25 cellular contexts compared by ENCODE assay signal in the genomic region with DNA sequence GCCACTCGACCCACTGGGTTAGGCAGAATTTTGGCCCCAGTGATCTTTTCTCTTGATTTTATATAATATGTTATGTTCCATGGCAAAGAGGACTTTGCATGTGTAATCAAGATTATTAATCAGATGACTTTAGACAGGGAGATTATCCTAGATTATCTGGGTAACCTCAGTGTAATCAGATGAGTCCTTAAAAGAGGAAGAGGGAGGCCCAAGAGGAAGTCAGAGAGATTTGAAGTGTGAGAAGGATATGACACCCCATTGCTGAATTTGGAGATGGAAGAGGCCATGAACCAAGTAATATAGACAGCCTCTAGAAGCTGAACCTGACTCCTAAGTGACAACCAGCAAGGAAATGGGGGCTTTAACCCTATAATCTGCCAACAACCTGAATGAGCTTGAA.
"Had no signal": no experiment of that assay in that cellular context is flagged by ENCODE, and none has a peak within 500 bp of the region (broad histone marks: within the 10 kb centered on the region; RNA-seq: fewer than 3 reads in every experiment).

No MANE protein-coding gene starts in this region.

- H3K4me1 Mint-ChIP-seq: mesothelial cell of epicardium; naive B cell; nephron; stimulated activated naive B cell treated with anti-CD40 and anti-IgM and Interleukin-4, amounts not matched to agents 10 μg/mL and 1 μg/mL and 100 μg/mL, for 72 hours had no signal

- H3K4me3 ChIP-seq: gastrocnemius medialis, mucosa of descending colon, neural progenitor cell, right lobe of liver, thoracic aorta, tibial nerve, upper lobe of left lung had no signal

- H3K27me3 ChIP-seq: right lobe of liver, upper lobe of left lung had no signal

- H3K36me3 ChIP-seq: gastrocnemius medialis, neural progenitor cell, right lobe of liver, thoracic aorta, tibial nerve, upper lobe of left lung had no signal

- H3K4me1 ChIP-seq: gastrocnemius medialis, parathyroid adenoma, right lobe of liver, tibial nerve, upper lobe of left lung had no signal

- H3K36me3 Mint-ChIP-seq: mesothelial cell of epicardium; naive B cell; neural progenitor cell; stimulated activated naive B cell treated with anti-CD40 and anti-IgM and Interleukin-4, amounts not matched to agents 10 μg/mL and 1 μg/mL and 100 μg/mL, for 72 hours had no signal

- H3K79me2 ChIP-seq: parathyroid adenoma had no signal

- H2AFZ ChIP-seq: neural progenitor cell, parathyroid adenoma had no signal

- H3K27ac ChIP-seq: epithelial cell of prostate, gastrocnemius medialis, neural progenitor cell, parathyroid adenoma, right lobe of liver, thoracic aorta, tibial nerve, upper lobe of left lung had no signal

- H3K4me3 Mint-ChIP-seq: dendritic cell treated with granulocyte-macrophage colony-stimulating factor and Interleukin-4, amounts not matched to agents 40 ng/mL and 50 ng/mL, for 4 days; endodermal cell; mesothelial cell of epicardium; naive B cell; nephron; neural progenitor cell; stimulated activated naive B cell treated with anti-CD40 and anti-IgM and Interleukin-4, amounts not matched to agents 10 μg/mL and 1 μg/mL and 100 μg/mL, for 72 hours; stimulated activated naive CD8-positive, alpha-beta T cell treated with anti-CD3 and anti-CD28 coated beads, Interleukin-15, Interleukin-2, amounts not matched to agents 100 ng/mL and 50 ng/mL, for 24 hours had no signal

- H3K9me3 ChIP-seq: gastrocnemius medialis, mucosa of descending colon, right lobe of liver, thoracic aorta, tibial nerve, upper lobe of left lung had no signal

- H3K9me3 Mint-ChIP-seq: dendritic cell treated with granulocyte-macrophage colony-stimulating factor and Interleukin-4, amounts not matched to agents 40 ng/mL and 50 ng/mL, for 4 days; endodermal cell; mesothelial cell of epicardium; nephron; neural progenitor cell; stimulated activated naive B cell treated with anti-CD40 and anti-IgM and Interleukin-4, amounts not matched to agents 10 μg/mL and 1 μg/mL and 100 μg/mL, for 72 hours; stimulated activated naive CD8-positive, alpha-beta T cell treated with anti-CD3 and anti-CD28 coated beads, Interleukin-15, Interleukin-2, amounts not matched to agents 100 ng/mL and 50 ng/mL, for 24 hours had no signal

- H3K27ac Mint-ChIP-seq: dendritic cell treated with granulocyte-macrophage colony-stimulating factor and Interleukin-4, amounts not matched to agents 40 ng/mL and 50 ng/mL, for 4 days; endodermal cell; mesothelial cell of epicardium; naive B cell; nephron; neural progenitor cell; progenitor cell of endocrine pancreas; stimulated activated naive B cell treated with anti-CD40 and anti-IgM and Interleukin-4, amounts not matched to agents 10 μg/mL and 1 μg/mL and 100 μg/mL, for 72 hours; stimulated activated naive CD8-positive, alpha-beta T cell treated with anti-CD3 and anti-CD28 coated beads, Interleukin-15, Interleukin-2, amounts not matched to agents 100 ng/mL and 50 ng/mL, for 24 hours had no signal

- DNase-seq: effector CD8-positive, alpha-beta T cell; endodermal cell; foreskin fibroblast; gastrocnemius medialis; head of caudate nucleus; mesenchymal stem cell; mucosa of descending colon; naive B cell; right lobe of liver; small intestine; stimulated activated CD4-positive, alpha-beta T cell treated with anti-CD3 and anti-CD28 coated beads, Interleukin-15, amount 100 ng/mL, for 24 hours; stimulated activated CD4-positive, alpha-beta T cell treated with anti-CD3 and anti-CD28 coated beads, Interleukin-2, amount 100 ng/mL, for 48 hours; stimulated activated naive B cell treated with anti-CD40 and anti-IgM and Interleukin-4, amounts not matched to agents 10 μg/mL and 1 μg/mL and 100 μg/mL, for 72 hours; upper lobe of left lung had no signal

- H3K4me2 ChIP-seq: neural progenitor cell had no signal

- ATAC-seq: esophagus mucosa; gastrocnemius medialis; mucosa of descending colon; right lobe of liver; stimulated activated naive B cell treated with anti-CD40 and anti-IgM and Interleukin-4, amounts not matched to agents 10 μg/mL and 1 μg/mL and 100 μg/mL, for 72 hours had no signal

- H3K9ac ChIP-seq: neural progenitor cell, parathyroid adenoma had no signal
